ENCODE assay signal across 16 cellular contexts in genomic region chr1:242761556-242761955, GRCh38.
"Had no signal": no experiment of that assay in that cellular context is flagged by ENCODE, and none has a peak within 500 bp of the region (broad histone marks: within the 10 kb centered on the region; RNA-seq: fewer than 3 reads in every experiment).

No MANE protein-coding gene starts in this region.

- H3K4me1 ChIP-seq: esophagus muscularis mucosa, foreskin keratinocyte, gastroesophageal sphincter, heart left ventricle, left lung, lower lobe of right lung had no signal

- DNase-seq: dermis blood vessel endothelial cell; dorsolateral prefrontal cortex; effector CD4-positive, alpha-beta T cell; effector memory CD4-positive, alpha-beta T cell; foreskin keratinocyte; heart left ventricle; hippocampal formation; left cardiac atrium; left lung; left ventricle myocardium superior; lower lobe of right lung; mesenchymal stem cell; mucosa of descending colon had no signal

- H3K36me3 ChIP-seq: esophagus muscularis mucosa, gastroesophageal sphincter, heart left ventricle, left lung, lower lobe of right lung had no signal

- H3K27ac ChIP-seq: coronary artery, dorsolateral prefrontal cortex, esophagus muscularis mucosa, foreskin keratinocyte, gastroesophageal sphincter, heart left ventricle, left lung, lower lobe of right lung had no signal

- H3K27me3 ChIP-seq: dorsolateral prefrontal cortex, esophagus muscularis mucosa, foreskin keratinocyte, gastroesophageal sphincter, heart left ventricle, left lung had no signal

- H3K9me3 ChIP-seq: lower lobe of right lung had no signal

- H3K4me3 ChIP-seq: coronary artery, dorsolateral prefrontal cortex, esophagus muscularis mucosa, gastroesophageal sphincter, heart left ventricle, left lung, lower lobe of right lung, mucosa of descending colon had no signal
